Comparison of ENCODE assay signal across 1 cellular context in the genomic region with DNA sequence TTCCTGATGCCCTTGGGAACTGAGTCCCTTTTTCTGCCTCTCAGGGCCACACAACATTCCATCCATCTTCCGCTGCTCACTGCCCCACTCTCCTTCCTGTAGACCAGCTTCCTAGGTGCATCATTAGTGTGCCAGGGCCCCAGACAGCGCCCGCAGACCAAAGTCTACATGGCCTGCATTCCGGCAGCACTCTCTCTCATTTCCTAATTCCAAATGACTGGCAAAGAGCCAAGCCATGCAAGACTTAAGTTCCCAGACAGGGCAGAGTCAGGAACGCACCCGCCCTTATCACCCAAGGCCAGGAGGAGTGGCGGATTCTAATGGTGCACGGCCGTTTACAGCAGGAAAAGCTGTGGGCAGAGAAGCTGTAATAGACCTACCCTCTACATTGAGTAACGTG.
TF ChIP-seq lines count a peak whose summit lies in the region.

No MANE protein-coding gene starts in this region.

TF ChIP-seq in HepG2, 621 proteins besides CTCF, POLR2A, EP300 and RAD21 (continued from another document):
- TF ChIP-seq, protein P1, sequence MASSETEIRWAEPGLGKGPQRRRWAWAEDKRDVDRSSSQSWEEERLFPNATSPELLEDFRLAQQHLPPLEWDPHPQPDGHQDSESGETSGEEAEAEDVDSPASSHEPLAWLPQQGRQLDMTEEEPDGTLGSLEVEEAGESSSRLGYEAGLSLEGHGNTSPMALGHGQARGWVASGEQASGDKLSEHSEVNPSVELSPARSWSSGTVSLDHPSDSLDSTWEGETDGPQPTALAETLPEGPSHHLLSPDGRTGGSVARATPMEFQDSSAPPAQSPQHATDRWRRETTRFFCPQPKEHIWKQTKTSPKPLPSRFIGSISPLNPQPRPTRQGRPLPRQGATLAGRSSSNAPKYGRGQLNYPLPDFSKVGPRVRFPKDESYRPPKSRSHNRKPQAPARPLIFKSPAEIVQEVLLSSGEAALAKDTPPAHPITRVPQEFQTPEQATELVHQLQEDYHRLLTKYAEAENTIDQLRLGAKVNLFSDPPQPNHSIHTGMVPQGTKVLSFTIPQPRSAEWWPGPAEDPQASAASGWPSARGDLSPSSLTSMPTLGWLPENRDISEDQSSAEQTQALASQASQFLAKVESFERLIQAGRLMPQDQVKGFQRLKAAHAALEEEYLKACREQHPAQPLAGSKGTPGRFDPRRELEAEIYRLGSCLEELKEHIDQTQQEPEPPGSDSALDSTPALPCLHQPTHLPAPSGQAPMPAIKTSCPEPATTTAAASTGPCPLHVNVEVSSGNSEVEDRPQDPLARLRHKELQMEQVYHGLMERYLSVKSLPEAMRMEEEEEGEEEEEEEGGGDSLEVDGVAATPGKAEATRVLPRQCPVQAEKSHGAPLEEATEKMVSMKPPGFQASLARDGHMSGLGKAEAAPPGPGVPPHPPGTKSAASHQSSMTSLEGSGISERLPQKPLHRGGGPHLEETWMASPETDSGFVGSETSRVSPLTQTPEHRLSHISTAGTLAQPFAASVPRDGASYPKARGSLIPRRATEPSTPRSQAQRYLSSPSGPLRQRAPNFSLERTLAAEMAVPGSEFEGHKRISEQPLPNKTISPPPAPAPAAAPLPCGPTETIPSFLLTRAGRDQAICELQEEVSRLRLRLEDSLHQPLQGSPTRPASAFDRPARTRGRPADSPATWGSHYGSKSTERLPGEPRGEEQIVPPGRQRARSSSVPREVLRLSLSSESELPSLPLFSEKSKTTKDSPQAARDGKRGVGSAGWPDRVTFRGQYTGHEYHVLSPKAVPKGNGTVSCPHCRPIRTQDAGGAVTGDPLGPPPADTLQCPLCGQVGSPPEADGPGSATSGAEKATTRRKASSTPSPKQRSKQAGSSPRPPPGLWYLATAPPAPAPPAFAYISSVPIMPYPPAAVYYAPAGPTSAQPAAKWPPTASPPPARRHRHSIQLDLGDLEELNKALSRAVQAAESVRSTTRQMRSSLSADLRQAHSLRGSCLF (CRISPR knock-in tag; IDR thresholded peaks at IDR 0.05; ENCODE audit: borderline replicate concordance): no peak
- 0 out of 2 replicates have a peak, but pooled peaks have one; percentile 17 for TF ChIP-seq MTA1 (CRISPR knock-in tag; IDR thresholded peaks at IDR 0.05; ENCODE audit: borderline replicate concordance)
